8 cellular contexts compared by ENCODE assay signal in the genomic region with DNA sequence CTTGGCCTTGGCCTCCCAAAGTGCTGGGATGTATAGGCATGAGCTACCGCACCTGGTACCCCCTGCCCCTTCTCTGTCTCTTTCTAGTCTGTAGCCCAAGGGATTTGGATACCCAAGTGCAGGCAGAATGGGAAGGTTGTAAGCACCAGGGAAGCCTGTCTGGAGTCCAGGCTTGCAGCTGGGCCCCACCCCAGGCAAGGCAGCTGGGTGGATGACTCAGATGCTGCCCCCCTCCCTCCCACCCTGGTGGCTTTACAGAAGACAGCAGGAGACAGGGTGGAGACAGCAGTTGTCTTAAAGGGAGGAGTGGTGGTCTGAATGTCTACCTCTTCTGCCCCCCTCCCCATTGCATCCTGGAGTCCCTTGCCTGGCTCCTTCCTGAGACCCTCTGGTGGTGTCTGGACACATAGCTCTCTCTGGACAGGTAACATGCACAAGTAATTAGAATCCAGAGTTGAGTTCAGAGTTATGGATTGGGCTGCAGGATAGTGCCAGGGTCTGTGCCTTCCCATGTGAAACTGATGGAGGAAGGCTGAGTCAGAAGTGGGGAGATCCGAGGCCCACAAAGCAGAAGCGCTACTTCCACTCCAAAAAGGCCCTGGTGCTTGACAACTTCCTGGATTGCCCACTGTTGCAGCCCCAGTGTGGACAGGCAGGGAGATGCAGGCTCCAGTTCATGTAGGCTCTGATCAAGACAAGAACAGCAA. TPM values are rescaled to one million over a fixed set of nuclear protein-coding genes. Genes with fewer than 3 reads are reported as not detected.
DNase-seq lines count a peak whose midpoint lies in the region; ATAC-seq and TF ChIP-seq lines count a peak whose summit lies in the region.

No MANE protein-coding gene starts in this region.

- no peak for TF ChIP-seq EP300 in stomach (IDR thresholded peaks at IDR 0.05)

- H3K27me3 Mint-ChIP-seq in activated CD4-positive, alpha-beta memory T cell treated with anti-CD3 and anti-CD28 coated beads for 36 hours: no peaks in the 10 kb centered on the region

- H3K36me3 ChIP-seq in A673 (ENCODE audit: insufficient read depth, low read length, poor library complexity, severe bottlenecking): no peaks in the 10 kb centered on the region
- H3K36me3 ChIP-seq in heart left ventricle: peaks cover 0 to 37% (median 0%) of the 10 kb centered on the region in 9 donors
- H3K36me3 ChIP-seq in stomach: peaks cover 0 to 25% (median 0%) of the 10 kb centered on the region in 4 donors

- H3K27ac Mint-ChIP-seq in activated CD4-positive, alpha-beta memory T cell treated with anti-CD3 and anti-CD28 coated beads for 36 hours: peak overlapping the region; percentile 9

- no peak for TF ChIP-seq POLR2A in heart left ventricle (IDR thresholded peaks at IDR 0.05)
- TF ChIP-seq POLR2A in stomach (IDR thresholded peaks at IDR 0.05): no peak

- no peaks in the 10 kb centered on the region for H3K27me3 ChIP-seq in A673 (replicated peaks; ENCODE audit: insufficient read depth, low read depth, low read length, poor library complexity)
- no peaks in the 10 kb centered on the region for H3K27me3 ChIP-seq in heart left ventricle
- no peaks in the 10 kb centered on the region for H3K27me3 ChIP-seq in stomach

- peak overlapping the region; percentile 12 for H3K4me3 Mint-ChIP-seq in activated CD4-positive, alpha-beta memory T cell treated with anti-CD3 and anti-CD28 coated beads for 36 hours

- DNase-seq in A673 (ENCODE audit: low spot score): peak; percentile 64
- peak; percentile 77 for DNase-seq in HT1080 (ENCODE audit: low read depth)
- peak; percentile 37 for DNase-seq in activated CD4-positive, alpha-beta memory T cell treated with anti-CD3 and anti-CD28 coated beads for 36 hours
- peak in 4 of 5 donors; percentile 54 to 74 (median 70) for DNase-seq in heart left ventricle
- no peak for DNase-seq in stomach
- DNase-seq in GM19238 (ENCODE audit: insufficient read length, low spot score): no peak

- 42 to 56% (median 47%) methylated on average over 3 of the region's 3 CpGs for WGBS in heart left ventricle, 4 donors
- 22 to 64% (median 58%) methylated on average over 2 to 3 of the region's 3 CpGs for WGBS in stomach, 5 donors

- intact Hi-C loops in A673 (cut with micrococcal nuclease; ENCODE audit: unreplicated experiment): no loop called here
- intact Hi-C loops in activated CD4-positive, alpha-beta memory T cell treated with anti-CD3 and anti-CD28 coated beads for 36 hours (cut with micrococcal nuclease): no loop called here
- intact Hi-C loops in heart left ventricle (cut with DNase I): loop anchor here in 2 of 10 donors (10.0 kb wide), 2 partner anchors 385 to 545 kb away; partner anchors contain the start of gene MEF2D (in 1 of the 2)
- intact Hi-C loops in stomach (cut with DNase I; ENCODE audit: low total_unique reads): no loop called here

- ATAC-seq in heart left ventricle: peak in 2 of 4 donors; percentile 4 to 10
- ATAC-seq in GM18861 (IDR thresholded peaks at IDR 0.05; ENCODE audit: unreplicated experiment): no peak
- no peak for ATAC-seq in GM19023 (IDR thresholded peaks at IDR 0.05; ENCODE audit: unreplicated experiment)

- TF ChIP-seq CTCF in A673 (conservative IDR thresholded peaks at IDR 0.05; ENCODE audit: low read depth, low read length) (no peak), heart left ventricle (IDR thresholded peaks at IDR 0.05) (no peak), stomach (IDR thresholded peaks at IDR 0.05) (no peak)

- POLR2A ChIA-PET in A673 (lab: Charles Lee; ENCODE audit: low non-redundant PET): no interaction called here
- POLR2A ChIA-PET in activated CD4-positive, alpha-beta memory T cell treated with anti-CD3 and anti-CD28 coated beads for 36 hours (lab: Charles Lee): interaction anchor here (1.4 to 1.8 kb wide), 3 partner anchors 14 to 23 kb away, joined by 6 to 8 read pairs (median 6); no protein-coding TSS in a partner anchor

- BruUV-seq in A673 (replicated peaks; lab: Mats Ljungman, UMichigan): no TSS peak

- CTCF ChIA-PET in A673 (lab: Charles Lee): interaction anchor here (1.0 to 1.2 kb wide), 2 partner anchors 10 to 23 kb away, joined by 3 read pairs; no protein-coding TSS in a partner anchor
- CTCF ChIA-PET in activated CD4-positive, alpha-beta memory T cell treated with anti-CD3 and anti-CD28 coated beads for 36 hours (lab: Charles Lee): interaction anchor here (1.7 to 26.8 kb wide), 2 partner anchors 11 to 22 kb away, joined by 5 to 1097 read pairs; no protein-coding TSS in a partner anchor

- H3K36me3 Mint-ChIP-seq in activated CD4-positive, alpha-beta memory T cell treated with anti-CD3 and anti-CD28 coated beads for 36 hours: peaks cover 13% of the 10 kb centered on the region

- H3K4me3 ChIP-seq in A673 (ENCODE audit: low read depth, low read length, poor library complexity, severe bottlenecking): no peak overlapping the region
- peak overlapping the region in 9 of 12 donors; percentile 78 to 100 (median 91) for H3K4me3 ChIP-seq in heart left ventricle
- H3K4me3 ChIP-seq in stomach: peak overlapping the region; percentile 72 to 100 (median 93)

- H3K9me3 Mint-ChIP-seq in activated CD4-positive, alpha-beta memory T cell treated with anti-CD3 and anti-CD28 coated beads for 36 hours: no peaks in the 10 kb centered on the region

- H3K4me1 Mint-ChIP-seq in activated CD4-positive, alpha-beta memory T cell treated with anti-CD3 and anti-CD28 coated beads for 36 hours (ENCODE audit: low read depth): peaks cover 55% of the 10 kb centered on the region

- H3K27ac ChIP-seq in A673 (ENCODE audit: low read depth, low read length, poor library complexity, severe bottlenecking) (peak overlapping the region; percentile 9), heart left ventricle (peak overlapping the region; percentile 24 to 100 (median 98)), stomach (peak overlapping the region; percentile 54 to 99 (median 93))

- H3K9me3 ChIP-seq in A673 (ENCODE audit: low read depth, low read length, poor library complexity, severe bottlenecking) (no peaks in the 10 kb centered on the region), heart left ventricle (no peaks in the 10 kb centered on the region), stomach (no peaks in the 10 kb centered on the region)

- H3K4me1 ChIP-seq in A673 (ENCODE audit: insufficient read depth, low read length, poor library complexity, severe bottlenecking) (peaks cover 59% of the 10 kb centered on the region), heart left ventricle (peaks cover 42 to 84% (median 79%) of the 10 kb centered on the region in 12 donors), stomach (peaks cover 81 to 89% (median 85%) of the 10 kb centered on the region in 4 donors)

RNA-seq across cellular contexts. Expression of gene LMNA, which starts 5.1 kb away (rescaled TPM):
- total RNA-seq in A673 (2021) (204 and 225 TPM in 2 replicates), heart left ventricle (100 to 1,000 TPM; 223 to 396 (median 279) TPM), stomach (100 to 1,000 TPM in 4 of 5 donors, 10 to 100 TPM in 1; 53.1 to 630 (median 318) TPM)
- total RNA-seq in HT1080 (2014; rRNA removed; shearing (Covaris generic)): 835 and 846 TPM in 2 replicates
- polyA plus RNA-seq in HT1080 (2015; cell fraction: cytosol; rRNA removed): 456 and 481 TPM in 2 replicates
- polyA plus RNA-seq in HT1080 (2015; cell fraction: nucleus; rRNA removed): 1,205 and 1,213 TPM in 2 replicates
- total RNA-seq in activated CD4-positive, alpha-beta memory T cell treated with anti-CD3 and anti-CD28 coated beads for 36 hours: 100 to 1,000 TPM; 210 to 211 TPM
- polyA plus RNA-seq in heart left ventricle (100 to 1,000 TPM; 257 to 272 TPM), stomach (100 to 1,000 TPM; 108 to 201 (median 132) TPM)

RNA-seq across cellular contexts. Expression of gene SEMA4A, which starts 33.7 kb away (rescaled TPM):
- 0.77 and 0.92 TPM in 2 replicates for total RNA-seq in A673 (2021)
- not detected in 2 replicates for total RNA-seq in HT1080 (2014; rRNA removed; shearing (Covaris generic))
- 0.06 TPM in 1 of 2 replicates, not detected in the other for polyA plus RNA-seq in HT1080 (2015; cell fraction: cytosol; rRNA removed)
- 0.14 TPM in 1 of 2 replicates, not detected in the other for polyA plus RNA-seq in HT1080 (2015; cell fraction: nucleus; rRNA removed)
- 10 to 100 TPM; 68.2 to 75.1 TPM for total RNA-seq in activated CD4-positive, alpha-beta memory T cell treated with anti-CD3 and anti-CD28 coated beads for 36 hours
- 10 to 100 TPM in 1 of 9 donors, 1 to 10 TPM in 5, under 1 TPM in 3; 0.60 to 10.2 (median 1.6) TPM for total RNA-seq in heart left ventricle
- 1 to 10 TPM in 1 of 2 donors, under 1 TPM in 1; 0.90 to 1.8 TPM for polyA plus RNA-seq in heart left ventricle
- 10 to 100 TPM in 2 of 5 donors, 1 to 10 TPM in 3; 2.6 to 23.3 (median 8.5) TPM for total RNA-seq in stomach
- polyA plus RNA-seq in stomach: 10 to 100 TPM in 1 of 3 donors, 1 to 10 TPM in 2; 4.1 to 13.9 (median 4.7) TPM

RNA-seq across cellular contexts. Expression of gene MEX3A, which starts 37.4 kb away (rescaled TPM):
- 90.0 and 92.5 TPM in 2 replicates for total RNA-seq in A673 (2021)
- 3.4 and 5.2 TPM in 2 replicates for total RNA-seq in HT1080 (2014; rRNA removed; shearing (Covaris generic))
- polyA plus RNA-seq in HT1080 (2015; cell fraction: cytosol; rRNA removed): 5.8 and 6.2 TPM in 2 replicates
- 7.4 and 9.4 TPM in 2 replicates for polyA plus RNA-seq in HT1080 (2015; cell fraction: nucleus; rRNA removed)
- total RNA-seq in activated CD4-positive, alpha-beta memory T cell treated with anti-CD3 and anti-CD28 coated beads for 36 hours: under 1 TPM; 0.43 to 0.51 TPM
- total RNA-seq in heart left ventricle: under 1 TPM; 0.12 to 0.53 (median 0.32) TPM
- polyA plus RNA-seq in heart left ventricle: under 1 TPM; 0.15 to 0.42 TPM
- 10 to 100 TPM in 1 of 5 donors, 1 to 10 TPM in 2, not detected in 2; 1.5 to 11.0 (median 1.6) TPM for total RNA-seq in stomach
- 1 to 10 TPM in 1 of 3 donors, under 1 TPM in 1, not detected in 1; 0.25 to 1.1 TPM for polyA plus RNA-seq in stomach

RNA-seq across cellular contexts. Expression of gene RAB25, which starts 58.7 kb away (rescaled TPM):
- total RNA-seq in A673 (2021): 0.47 and 0.66 TPM in 2 replicates
- total RNA-seq in HT1080 (2014; rRNA removed; shearing (Covaris generic)): 0.06 TPM in 1 of 2 replicates, not detected in the other
- not detected in 2 replicates for polyA plus RNA-seq in HT1080 (2015; cell fraction: cytosol; rRNA removed)
- not detected in 2 replicates for polyA plus RNA-seq in HT1080 (2015; cell fraction: nucleus; rRNA removed)
- total RNA-seq in activated CD4-positive, alpha-beta memory T cell treated with anti-CD3 and anti-CD28 coated beads for 36 hours: under 1 TPM; 0.52 to 0.56 TPM
- total RNA-seq in heart left ventricle: not detected
- polyA plus RNA-seq in heart left ventricle: under 1 TPM in 1 of 2 donors, not detected in 1; 0.38 TPM
- total RNA-seq in stomach: 100 to 1,000 TPM in 3 of 5 donors, 10 to 100 TPM in 2; 36.7 to 249 (median 216) TPM
- 100 to 1,000 TPM; 126 to 267 (median 168) TPM for polyA plus RNA-seq in stomach

Comparison
In these comparisons a context has a peak if more than half of its experiments do, and no peak if none do; other contexts are left out.
1. DNase-seq: peak in A673 (single experiment), HT1080 (single experiment), activated CD4-positive, alpha-beta memory T cell treated with anti-CD3 and anti-CD28 coated beads for 36 hours (single experiment) and heart left ventricle (4 of 5); none in stomach (single experiment) and GM19238 (single experiment).
2. H3K27ac ChIP-seq: peak in every context shown above with its lines; median percentile 98 in heart left ventricle; 93 in stomach; 9 in A673.